Comparison of ENCODE assay signal across 8 cellular contexts in genomic region chr7:974820-975681, GRCh38. TPM values are rescaled to one million over a fixed set of nuclear protein-coding genes. Genes with fewer than 3 reads are reported as not detected.
DNase-seq lines count a peak whose midpoint lies in the region; ATAC-seq, FAIRE-seq and TF ChIP-seq lines count a peak whose summit lies in the region.

Gene COX19, minus strand, starts transcription at chr7:975549. Its CDS starts 40 bp downstream, at chr7:975509.

- 0 out of 2 replicates have a peak, but pooled peaks cover 5% of the 10 kb centered on the region for H3F3A ChIP-seq in SU-DHL-6 (ENCODE audit: insufficient read depth)

- peaks cover 43 to 51% (median 50%) of the 10 kb centered on the region in 3 donors for H3K4me1 ChIP-seq in pancreas
- H3K4me1 ChIP-seq in thymus (ENCODE audit: control insufficient read depth, insufficient read depth, low read length) = peaks cover 6% of the 10 kb centered on the region

- H3K36me3 Mint-ChIP-seq in HFFc6 (ENCODE audit: low read depth) = peaks cover 10% of the 10 kb centered on the region
- peaks cover 20% of the 10 kb centered on the region for H3K36me3 Mint-ChIP-seq in activated naive CD8-positive, alpha-beta T cell treated with anti-CD3 and anti-CD28 coated beads for 36 hours

- WGBS in pancreas, 2 donors = 0% methylated on average over 68 to 78 of the region's 78 CpGs
- WGBS in thymus = under 1% methylated on average over 78 of the region's 78 CpGs

- ATAC-seq in Right ventricle myocardium superior (ENCODE audit: poor library complexity) (peak; percentile 99), pancreas (peak; percentile 82 to 92 (median 90))

- H3K9me3 Mint-ChIP-seq in HFFc6 = no peaks in the 10 kb centered on the region
- H3K9me3 Mint-ChIP-seq in activated naive CD8-positive, alpha-beta T cell treated with anti-CD3 and anti-CD28 coated beads for 36 hours = no peaks in the 10 kb centered on the region

- H3K9me2 ChIP-seq in SU-DHL-6 (replicated peaks; ENCODE audit: insufficient read depth, low read length) = no peaks in the 10 kb centered on the region

- H3K4me3 Mint-ChIP-seq in HFFc6 = peak within 1 kb of the TSS; percentile 96
- peak within 1 kb of the TSS; percentile 95 for H3K4me3 Mint-ChIP-seq in activated naive CD8-positive, alpha-beta T cell treated with anti-CD3 and anti-CD28 coated beads for 36 hours

- peak within 1 kb of the TSS; percentile 92 for H3K4me2 ChIP-seq in SU-DHL-6 (ENCODE audit: low read depth, low read length, poor library complexity, severe bottlenecking)

- intact Hi-C loops in Right ventricle myocardium superior (cut with DNase I) = no loop called here
- intact Hi-C loops in pancreas (cut with DNase I) = no loop called here

- H3K27me3 ChIP-seq in GM06990 (replicated peaks; ENCODE audit: control insufficient read depth, insufficient read depth, low read length) (no peaks in the 10 kb centered on the region), SU-DHL-6 (ENCODE audit: low read length) (no peaks in the 10 kb centered on the region), pancreas (no peaks in the 10 kb centered on the region), thymus (ENCODE audit: control insufficient read depth, insufficient read depth) (no peaks in the 10 kb centered on the region)

- H3K4me3 ChIP-seq in GM06990 (replicated peaks; ENCODE audit: low read depth, low read length) = peak within 1 kb of the TSS; percentile 98
- H3K4me3 ChIP-seq in NB4 (ENCODE audit: low read depth, low read length) = peak within 1 kb of the TSS; percentile 86
- peak within 1 kb of the TSS; percentile 98 for H3K4me3 ChIP-seq in SU-DHL-6 (ENCODE audit: insufficient read depth, low read length, poor library complexity, severe bottlenecking)
- H3K4me3 ChIP-seq in pancreas = peak within 1 kb of the TSS; percentile 97 to 100 (median 100)
- H3K4me3 ChIP-seq in thymus (ENCODE audit: low read length) = peak within 1 kb of the TSS; percentile 82

- peaks cover 9% of the 10 kb centered on the region for H3K36me3 ChIP-seq in GM06990 (ENCODE audit: control insufficient read depth, insufficient read depth, low read length)
- H3K36me3 ChIP-seq in SU-DHL-6 (ENCODE audit: low read length) = peaks cover 13% of the 10 kb centered on the region; the same call in 1 of the 2 replicates
- H3K36me3 ChIP-seq in pancreas = peaks cover 0 to 8% (median 4%) of the 10 kb centered on the region in 3 donors
- peaks cover 21% of the 10 kb centered on the region for H3K36me3 ChIP-seq in thymus (ENCODE audit: control insufficient read depth, insufficient read depth)

- FAIRE-seq in pancreas (lab: Jason Lieb, UNC) = no peak

- H3K4me1 Mint-ChIP-seq in HFFc6 (ENCODE audit: low read depth) = peaks cover 5% of the 10 kb centered on the region
- peaks cover 27% of the 10 kb centered on the region for H3K4me1 Mint-ChIP-seq in activated naive CD8-positive, alpha-beta T cell treated with anti-CD3 and anti-CD28 coated beads for 36 hours

- peaks cover 4% of the 10 kb centered on the region; the same call in 1 of the 2 replicates for H4K20me1 ChIP-seq in SU-DHL-6 (ENCODE audit: low read depth, low read length)

- peak within 1 kb of the TSS; percentile 88 for H2AFZ ChIP-seq in SU-DHL-6 (ENCODE audit: low read depth, low read length, severe bottlenecking)

- H3K9ac ChIP-seq in SU-DHL-6 (ENCODE audit: low read length) = peak within 1 kb of the TSS; percentile 94

- H3K9me3 ChIP-seq in SU-DHL-6 (ENCODE audit: insufficient read depth, low read length) (no peaks in the 10 kb centered on the region), pancreas (no peaks in the 10 kb centered on the region), thymus (ENCODE audit: control insufficient read depth) (no peaks in the 10 kb centered on the region)

- peak; percentile 94 for TF ChIP-seq POLR2A in NB4 (IDR thresholded peaks at IDR 0.05; ENCODE audit: extremely low read depth, insufficient read length)

- H3K27ac Mint-ChIP-seq in HFFc6 = peak within 1 kb of the TSS; percentile 85
- H3K27ac Mint-ChIP-seq in activated naive CD8-positive, alpha-beta T cell treated with anti-CD3 and anti-CD28 coated beads for 36 hours = peak within 1 kb of the TSS; percentile 93

- peak within 1 kb of the TSS; percentile 66 for H3K27ac ChIP-seq in SU-DHL-6 (ENCODE audit: low read depth, low read length)
- peak within 1 kb of the TSS; percentile 93 to 99 (median 98) for H3K27ac ChIP-seq in pancreas
- peak within 1 kb of the TSS; percentile 89 for H3K27ac ChIP-seq in thymus (ENCODE audit: low read depth)

- DNase-seq in GM06990 (ENCODE audit: extremely low read depth, insufficient read length) (peak; percentile 91), HFFc6 (peak; percentile 83), NB4 (ENCODE audit: low read depth) (peak; percentile 96), Right ventricle myocardium superior (peak; percentile 94), pancreas (peak; percentile 88 to 97 (median 92))
- peak; percentile 93 for DNase-seq in activated naive CD8-positive, alpha-beta T cell treated with anti-CD3 and anti-CD28 coated beads for 36 hours

- peaks cover 4% of the 10 kb centered on the region for H3K27me3 Mint-ChIP-seq in HFFc6 (ENCODE audit: insufficient read depth)
- H3K27me3 Mint-ChIP-seq in activated naive CD8-positive, alpha-beta T cell treated with anti-CD3 and anti-CD28 coated beads for 36 hours = no peaks in the 10 kb centered on the region

- TF ChIP-seq CTCF in GM06990 (IDR thresholded peaks at IDR 0.05; ENCODE audit: insufficient read depth, low read length, poor library complexity, severe bottlenecking) (no peak), HFFc6 (IDR thresholded peaks at IDR 0.05) (no peak), NB4 (IDR thresholded peaks at IDR 0.05; ENCODE audit: low read depth, low read length) (no peak), SU-DHL-6 (IDR thresholded peaks at IDR 0.05; ENCODE audit: insufficient read depth, low read length, poor library complexity, severe bottlenecking) (no peak), pancreas (IDR thresholded peaks at IDR 0.05) (no peak)

- peaks cover 36% of the 10 kb centered on the region for H3K79me2 ChIP-seq in SU-DHL-6 (ENCODE audit: insufficient read depth, low read length)

RNA-seq across cellular contexts. Expression of gene COX19, which starts in this region (rescaled TPM):
- 1 to 10 TPM; 5.6 to 7.6 (median 6.5) TPM for total RNA-seq in HFFc6 (2021; fragmentation: NEBNext Ultra II Directional; extraction: Animal tissue kit (Norgen Biotek cat#: 25700))
- total RNA-seq in activated naive CD8-positive, alpha-beta T cell treated with anti-CD3 and anti-CD28 coated beads for 36 hours = 10 to 100 TPM; 17.7 to 18.1 TPM
- total RNA-seq in Right ventricle myocardium superior = 8.0 TPM
- 1 to 10 TPM; 4.2 to 8.6 (median 6.0) TPM for total RNA-seq in pancreas
- 1 to 10 TPM; 7.5 to 9.1 TPM for polyA plus RNA-seq in pancreas
- polyA plus RNA-seq in thymus = 11.6 TPM

Comparison
In these comparisons a context has a peak if more than half of its experiments do, and no peak if none do; other contexts are left out.
1. Peak in every context shown above with its lines: DNase-seq, ATAC-seq, H3K4me3 ChIP-seq and H3K27ac ChIP-seq.